ENCODE assay signal across 5 cellular contexts in the genomic region with DNA sequence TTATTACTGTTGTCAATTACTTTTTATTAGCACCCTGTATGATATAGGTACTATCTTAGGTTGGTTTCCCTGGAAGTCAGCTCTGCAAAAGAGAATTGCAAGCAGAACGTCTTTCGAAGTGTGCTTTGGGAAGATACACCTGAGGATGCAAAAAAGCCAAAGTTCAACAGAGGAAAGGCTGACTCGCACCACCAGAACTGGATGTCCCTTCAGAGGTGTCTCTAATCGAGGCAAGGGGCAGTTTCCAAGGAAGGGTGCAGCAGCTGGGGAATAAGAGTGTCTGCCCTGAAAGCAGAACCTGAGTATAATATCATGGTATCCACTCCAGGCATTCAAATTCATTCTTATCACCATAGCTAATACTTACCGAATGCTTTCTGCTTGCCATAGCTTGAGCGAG.
"Had no signal": no experiment of that assay in that cellular context is flagged by ENCODE, and none has a peak within 500 bp of the region (broad histone marks: within the 10 kb centered on the region; RNA-seq: fewer than 3 reads in every experiment).

No MANE protein-coding gene starts in this region.

- H3K27ac ChIP-seq: HL-60 had no signal

- DNase-seq: IMR-90, KBM-7, KG1 had no signal

- H3K4me3 ChIP-seq: K562 had no signal
